Comparison of ENCODE assay signal across 34 cellular contexts in the genomic region with DNA sequence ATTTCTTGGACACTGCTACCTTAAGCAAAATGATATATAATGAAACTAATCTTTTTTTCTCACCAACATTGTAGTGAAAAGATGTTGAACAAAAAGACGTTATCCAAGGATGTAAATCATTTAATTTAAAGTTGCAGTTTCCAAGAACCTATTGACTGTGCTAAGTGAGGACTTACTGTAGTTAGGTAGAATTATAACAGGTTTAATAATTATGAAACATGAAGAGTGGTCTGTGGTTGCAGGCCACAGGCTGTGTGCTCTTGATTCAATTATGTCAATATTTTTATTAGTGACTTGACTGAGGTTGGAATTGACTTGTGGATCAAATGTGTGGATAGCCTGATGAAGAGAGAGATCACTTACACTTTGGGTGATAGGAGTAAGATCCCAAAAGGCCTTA.
"Had no signal": no experiment of that assay in that cellular context is flagged by ENCODE, and none has a peak within 500 bp of the region (broad histone marks: within the 10 kb centered on the region; RNA-seq: fewer than 3 reads in every experiment).

No MANE protein-coding gene starts in this region.

- H3K9ac ChIP-seq: KMS-11 had no signal

- DNase-seq: Karpas-422, Kasumi-1, MG63, MM.1S, MV-4-11, NCI-H1048, NCI-H1092, NCI-H1092 treated with DMSO at 0.1 percent for 48 hours, NCI-H1105, NCI-H1105 treated with DMSO at 0.1 percent for 48 hours, NCI-H1417 treated with DMSO at 0.1 percent for 48 hours, NCI-H1436, NCI-H1436 treated with DMSO at 0.1 percent for 48 hours, NCI-H146, NCI-H1694, NCI-H1694 treated with DMSO at 0.1 percent for 48 hours, NCI-H187, NCI-H187 treated with DMSO at 0.1 percent for 48 hours, NCI-H1930, NCI-H2029, NCI-H2029 treated with DMSO at 0.1 percent for 48 hours, NCI-H2081, NCI-H2081 treated with DMSO at 0.1 percent for 48 hours, NCI-H2107, NCI-H2171, NCI-H2171 treated with DMSO at 0.1 percent for 48 hours, NCI-H2227 treated with DMSO at 0.1 percent for 48 hours, NCI-H226, NCI-H345, NCI-H446, NCI-H446 treated with DMSO at 0.1 percent for 48 hours, NCI-H510A, NCI-H510A treated with DMSO at 0.1 percent for 48 hours had no signal

- H3K4me3 ChIP-seq: MG63 had no signal

- H3K27ac ChIP-seq: KMS-11 had no signal

- H3K27me3 ChIP-seq: MG63 had no signal

- H3K9me3 ChIP-seq: MG63 had no signal

- H3K4me2 ChIP-seq: KMS-11 had no signal

- H3K36me3 ChIP-seq: MG63 had no signal
